ENCODE assay signal across 9 cellular contexts in the genomic region with DNA sequence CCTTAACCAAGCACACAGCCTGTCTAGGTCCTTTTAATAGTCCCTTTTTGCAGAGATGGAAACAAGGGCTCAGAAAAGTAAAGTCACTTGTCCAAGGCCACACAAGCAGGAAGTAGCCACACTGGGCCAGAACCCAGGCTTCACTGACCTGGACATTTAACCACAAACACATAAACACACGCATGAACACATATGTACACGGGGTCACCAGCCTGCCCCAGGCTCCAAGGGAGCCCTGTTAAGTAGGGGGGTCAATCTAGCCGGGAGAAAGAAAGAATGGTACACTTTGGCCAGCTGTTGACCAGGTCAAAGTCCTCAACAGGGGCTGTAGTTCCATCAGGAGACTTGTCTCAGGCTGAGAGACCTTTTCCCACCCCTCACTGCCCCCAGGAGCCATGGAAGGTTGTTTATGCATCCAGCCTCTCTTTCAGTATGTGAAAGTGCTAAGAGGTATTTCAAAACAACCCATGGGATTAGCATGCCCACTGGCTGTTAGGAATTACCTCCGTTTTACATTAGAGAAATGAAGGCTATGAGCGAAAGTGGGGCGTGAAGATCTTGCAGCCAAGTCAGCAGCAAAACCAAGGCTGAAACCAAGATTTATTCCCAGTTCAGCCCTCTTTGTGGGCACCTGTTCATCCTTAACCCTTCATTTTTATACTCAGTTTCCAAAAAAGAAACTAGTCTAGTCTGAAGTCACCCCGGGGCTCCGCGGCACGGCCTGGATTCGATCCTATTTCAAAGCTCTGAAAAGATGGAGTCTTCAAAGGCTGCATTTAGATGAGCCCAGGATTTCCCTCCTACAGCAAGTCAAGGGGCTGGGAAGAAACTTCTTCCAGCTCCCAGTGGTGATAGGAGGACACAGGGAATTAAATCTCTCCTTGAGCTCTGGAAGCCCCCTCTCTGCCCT. TPM values are rescaled to one million over a fixed set of nuclear protein-coding genes. Genes with fewer than 3 reads are reported as not detected.
DNase-seq lines count a peak whose midpoint lies in the region; ATAC-seq, FAIRE-seq and TF ChIP-seq lines count a peak whose summit lies in the region.
"Had no signal": no experiment of that assay in that cellular context is flagged by ENCODE, and none has a peak within 500 bp of the region (broad histone marks: within the 10 kb centered on the region; RNA-seq: fewer than 3 reads in every experiment).

No MANE protein-coding gene starts in this region.

- H3K4me3 ChIP-seq in K562 = no peak overlapping the region
- peak overlapping the region in 2 of 3 donors; percentile 5 to 35 for H3K4me3 ChIP-seq in right lobe of liver
- H3K4me3 ChIP-seq in urinary bladder (ENCODE audit: low read depth, low read length) = no peak overlapping the region

- TF ChIP-seq RAD21 in K562 (CRISPR knock-in tag; conservative IDR thresholded peaks at IDR 0.05 in 1 of 2, IDR thresholded peaks at IDR 0.05 in 1 of 2) = no peak

- intact Hi-C loops in K562 (cut with micrococcal nuclease) (no loop called here), right lobe of liver (cut with DNase I) (no loop called here)
- intact Hi-C loops in activated T-helper 2 cell treated with anti-CD3 and anti-CD28 coated beads, Interferon-gamma antibody, Interleukin-2, Interleukin-4, amounts not matched to agents 10 μg/mL and 5 μg/mL and 100 μg/mL, durations not matched to agents 14 hours and 24 hours and 36 hours (cut with micrococcal nuclease) = no loop called here

- peaks cover 68% of the 10 kb centered on the region for H3K36me3 Mint-ChIP-seq in activated T-helper 2 cell treated with anti-CD3 and anti-CD28 coated beads, Interferon-gamma antibody, Interleukin-2, Interleukin-4, amounts not matched to agents 10 μg/mL and 5 μg/mL and 100 μg/mL, durations not matched to agents 14 hours and 24 hours and 36 hours (ENCODE audit: low read depth)

- H3K4me1 Mint-ChIP-seq in activated T-helper 2 cell treated with anti-CD3 and anti-CD28 coated beads, Interferon-gamma antibody, Interleukin-2, Interleukin-4, amounts not matched to agents 10 μg/mL and 5 μg/mL and 100 μg/mL, durations not matched to agents 14 hours and 24 hours and 36 hours (ENCODE audit: low read depth) = peaks cover 22% of the 10 kb centered on the region

- TF ChIP-seq POLR2A in K562 (conservative IDR thresholded peaks at IDR 0.05) (no peak), right lobe of liver (IDR thresholded peaks at IDR 0.05) (no peak)

- H3K36me3 ChIP-seq in K562 (ENCODE audit: control insufficient read depth, insufficient read depth, low read length) = peaks cover 9% of the 10 kb centered on the region; the same call in 1 of the 3 replicates
- H3K36me3 ChIP-seq in right lobe of liver = peaks cover 0 to 35% (median 16%) of the 10 kb centered on the region in 4 donors
- H3K36me3 ChIP-seq in urinary bladder (ENCODE audit: insufficient read depth) = no peaks in the 10 kb centered on the region

- no peak for TF ChIP-seq EP300 in K562 (IDR thresholded peaks at IDR 0.05; ENCODE audit: low read length)

- H3K9me3 Mint-ChIP-seq in activated T-helper 2 cell treated with anti-CD3 and anti-CD28 coated beads, Interferon-gamma antibody, Interleukin-2, Interleukin-4, amounts not matched to agents 10 μg/mL and 5 μg/mL and 100 μg/mL, durations not matched to agents 14 hours and 24 hours and 36 hours = no peaks in the 10 kb centered on the region
- H3K9me3 Mint-ChIP-seq: activated CD4-positive, alpha-beta memory T cell treated with anti-CD3 and anti-CD28 coated beads for 36 hours; neural crest cell had no signal

- H3K4me3 Mint-ChIP-seq in activated T-helper 2 cell treated with anti-CD3 and anti-CD28 coated beads, Interferon-gamma antibody, Interleukin-2, Interleukin-4, amounts not matched to agents 10 μg/mL and 5 μg/mL and 100 μg/mL, durations not matched to agents 14 hours and 24 hours and 36 hours (ENCODE audit: low read depth) = no peak overlapping the region
- H3K4me3 Mint-ChIP-seq: activated CD4-positive, alpha-beta memory T cell treated with anti-CD3 and anti-CD28 coated beads for 36 hours; neural crest cell had no signal

- H4K20me1 ChIP-seq in K562 (replicated peaks; ENCODE audit: control insufficient read depth, insufficient read depth, low read length) = 0 out of 2 replicates have a peak, but pooled peaks cover 6% of the 10 kb centered on the region

- peak overlapping the region; percentile 58 for H3K27ac ChIP-seq in K562 (ENCODE audit: extremely low read depth, low read depth, low read length)
- H3K27ac ChIP-seq in right lobe of liver = peak overlapping the region; percentile 91 to 99 (median 97)
- peak overlapping the region; percentile 14 for H3K27ac ChIP-seq in urinary bladder (ENCODE audit: low read depth)

- CTCF ChIA-PET in K562 (lab: Yijun Ruan, JAX; ENCODE audit: low intra/inter-chr PET ratio) = no interaction called here

- no peaks in the 10 kb centered on the region for H3K9me1 ChIP-seq in K562 (ENCODE audit: control insufficient read depth, insufficient read depth, low read length)

- TF ChIP-seq CTCF in K562 (IDR thresholded peaks at IDR 0.05 in 2 of 3, conservative IDR thresholded peaks at IDR 0.05 in 1 of 3; ENCODE audit: insufficient read depth in 2 of 3, low read depth in 1 of 3, low read length in 3 of 3) (no peak), right lobe of liver (IDR thresholded peaks at IDR 0.05) (no peak)

- H3K79me2 ChIP-seq in K562 (ENCODE audit: control insufficient read depth, insufficient read depth, low read length) = peaks cover 6% of the 10 kb centered on the region; the same call in 1 of the 3 replicates

- in situ Hi-C loops in K562 (cut with MboI) = no loop called here

- DNase-seq in K562 (ENCODE audit: extremely low read depth in 1 of 4, low spot score in 3 of 4) (no peak), right lobe of liver (no peak), GM19238 (ENCODE audit: insufficient read length, low spot score) (no peak)
- DNase-seq in activated T-helper 2 cell treated with anti-CD3 and anti-CD28 coated beads, Interferon-gamma antibody, Interleukin-2, Interleukin-4, amounts not matched to agents 10 μg/mL and 5 μg/mL and 100 μg/mL, durations not matched to agents 14 hours and 24 hours and 36 hours (ENCODE audit: low spot score) = no peak
- DNase-seq: activated CD4-positive, alpha-beta memory T cell treated with anti-CD3 and anti-CD28 coated beads for 36 hours; effector memory CD4-positive, alpha-beta T cell; H7 had no signal

- no peaks in the 10 kb centered on the region for H3K27me3 ChIP-seq in K562 (ENCODE audit: control insufficient read depth in 2 of 2, insufficient read depth in 2 of 2, low read length in 2 of 2)
- no peaks in the 10 kb centered on the region for H3K27me3 ChIP-seq in right lobe of liver

- FAIRE-seq in K562 (lab: Jason Lieb, UNC) = no peak

- 68% methylated on average over 11 of the region's 11 CpGs for WGBS in K562 (ENCODE audit: insufficient coverage, low coverage, missing lambda C conversion rate)
- 50% methylated on average over 11 of the region's 11 CpGs for whole genome bisulfite sequencing in right lobe of liver (ENCODE audit: insufficient coverage, low coverage, low lambda C conversion rate, missing lambda C conversion rate)
- WGBS in urinary bladder = 93% methylated on average over 11 of the region's 11 CpGs

- H3K27ac Mint-ChIP-seq in activated T-helper 2 cell treated with anti-CD3 and anti-CD28 coated beads, Interferon-gamma antibody, Interleukin-2, Interleukin-4, amounts not matched to agents 10 μg/mL and 5 μg/mL and 100 μg/mL, durations not matched to agents 14 hours and 24 hours and 36 hours = no peak overlapping the region
- H3K27ac Mint-ChIP-seq: activated CD4-positive, alpha-beta memory T cell treated with anti-CD3 and anti-CD28 coated beads for 36 hours had no signal

- H3K27me3 Mint-ChIP-seq in activated T-helper 2 cell treated with anti-CD3 and anti-CD28 coated beads, Interferon-gamma antibody, Interleukin-2, Interleukin-4, amounts not matched to agents 10 μg/mL and 5 μg/mL and 100 μg/mL, durations not matched to agents 14 hours and 24 hours and 36 hours (ENCODE audit: low read depth) = no peaks in the 10 kb centered on the region
- H3K27me3 Mint-ChIP-seq: activated CD4-positive, alpha-beta memory T cell treated with anti-CD3 and anti-CD28 coated beads for 36 hours had no signal

- H3K9me3 ChIP-seq in K562 (replicated peaks; ENCODE audit: control insufficient read depth, insufficient read depth, low read depth, low read length) (no peaks in the 10 kb centered on the region), right lobe of liver (no peaks in the 10 kb centered on the region)

- H3K4me2 ChIP-seq in K562 (ENCODE audit: insufficient read depth, low read length) = peak overlapping the region; percentile 67

- no peak for ATAC-seq in K562
- peak in 1 of 4 donors; percentile 1 for ATAC-seq in right lobe of liver

- no TSS peak for BruUV-seq in K562 (replicated peaks; lab: Mats Ljungman, UMichigan)

- H2AFZ ChIP-seq in K562 (ENCODE audit: low read depth, low read length) = peak overlapping the region; percentile 61

- POLR2A ChIA-PET in K562 (lab: Yijun Ruan, JAX) = interaction anchor here (0.6 to 4.1 kb wide), 4 partner anchors 9 to 31 kb away, joined by 3 to 32 read pairs (median 4); partner anchors contain the start of gene SDC4

- H3K9ac ChIP-seq in K562 (ENCODE audit: insufficient read depth in 1 of 2, low read depth in 2 of 2, low read length in 2 of 2) = peak overlapping the region; percentile 41 to 83; a peak in 2 of 4 replicates

- H3K4me1 ChIP-seq in K562 (replicated peaks in 1 of 2; ENCODE audit: control insufficient read depth in 2 of 2, insufficient read depth in 2 of 2, low read length in 2 of 2) (peaks cover 60 to 61% of the 10 kb centered on the region in 2 experiments), right lobe of liver (peaks cover 0 to 63% (median 32%) of the 10 kb centered on the region in 4 donors), urinary bladder (ENCODE audit: insufficient read depth) (no peaks in the 10 kb centered on the region)

RNA-seq across cellular contexts. Expression of gene SDC4, which starts 9.8 kb away (rescaled TPM):
- 3.6 and 8.4 TPM in 2 replicates for total RNA-seq in K562 (2011; cell fraction: chromatin; rRNA removed; ENCODE audit: low replicate concordance)
- total RNA-seq in K562 (2011; cell fraction: nucleolus; rRNA removed) = 8.3 and 10.0 TPM in 2 replicates
- total RNA-seq in K562 (2011; cell fraction: nucleoplasm; rRNA removed) = 9.6 and 14.5 TPM in 2 replicates
- total RNA-seq in K562 (2014; rRNA removed) (6.0 and 6.9 TPM in 2 replicates), K562 (2014; rRNA removed; fragmentation: Illumina TruSeq; extraction: Trizol) (6.3 and 7.5 TPM in 2 replicates), K562 (2015; rRNA removed; fragmentation: Illumina TruSeq; extraction: Trizol) (8.9 and 9.7 TPM in 2 replicates), K562 (2021) (8.7 and 10.7 TPM in 2 replicates), right lobe of liver (100 to 1,000 TPM in 4 of 6 experiments, 10 to 100 TPM in 2; 84.3 to 373 (median 116) TPM), urinary bladder (28.9 TPM)
- polyA plus RNA-seq in K562 (2011; rRNA removed) (4.7 and 5.3 TPM in 2 replicates), K562 (2014; fragmentation: Illumina TruSeq; extraction: Trizol) (7.8 and 8.4 TPM in 2 replicates), K562 (2014; fragmentation: Nextera tagmentation; extraction: Ambion mirVana) (1 to 10 TPM; 2.1 to 4.2 TPM), K562 (2014; rRNA removed) (6.4 and 6.7 TPM in 2 replicates), urinary bladder (110 TPM)
- polyA plus RNA-seq in K562 (2011; cell fraction: cytosol; rRNA removed) = 3.7 and 4.4 TPM in 2 replicates
- 2.4 and 3.4 TPM in 2 replicates for polyA plus RNA-seq in K562 (2011; cell fraction: nucleus; rRNA removed)
- polyA plus RNA-seq in K562 (2012) = 9.2 and 11.6 TPM in 2 replicates
- polyA minus RNA-seq in K562 (2011; rRNA and poly(A)+ RNA removed) = 9.0 and 9.1 TPM in 2 replicates
- 6.7 and 7.5 TPM in 2 replicates for polyA minus RNA-seq in K562 (2011; cell fraction: cytosol; rRNA and poly(A)+ RNA removed)
- 1.2 and 1.7 TPM in 2 replicates for polyA minus RNA-seq in K562 (2011; cell fraction: nucleus; rRNA and poly(A)+ RNA removed)
- total RNA-seq in activated T-helper 2 cell treated with anti-CD3 and anti-CD28 coated beads, Interferon-gamma antibody, Interleukin-2, Interleukin-4, amounts not matched to agents 10 μg/mL and 5 μg/mL and 100 μg/mL, durations not matched to agents 14 hours and 24 hours and 36 hours = 133 and 136 TPM in 2 replicates

RNA-seq across cellular contexts. Expression of gene SYS1, which starts 24.6 kb away (rescaled TPM):
- 34.4 and 53.1 TPM in 2 replicates for total RNA-seq in K562 (2011; cell fraction: chromatin; rRNA removed; ENCODE audit: low replicate concordance)
- total RNA-seq in K562 (2011; cell fraction: nucleolus; rRNA removed) = 52.6 and 58.5 TPM in 2 replicates
- 50.7 and 61.6 TPM in 2 replicates for total RNA-seq in K562 (2011; cell fraction: nucleoplasm; rRNA removed)
- total RNA-seq in K562 (2014; rRNA removed) = 11.1 and 17.5 TPM in 2 replicates
- 14.3 and 15.3 TPM in 2 replicates for total RNA-seq in K562 (2014; rRNA removed; fragmentation: Illumina TruSeq; extraction: Trizol)
- 16.4 and 17.5 TPM in 2 replicates for total RNA-seq in K562 (2015; rRNA removed; fragmentation: Illumina TruSeq; extraction: Trizol)
- 20.4 and 23.9 TPM in 2 replicates for total RNA-seq in K562 (2021)
- 18.2 and 20.2 TPM in 2 replicates for polyA plus RNA-seq in K562 (2011; rRNA removed)
- polyA plus RNA-seq in K562 (2011; cell fraction: cytosol; rRNA removed) = 35.0 and 82.1 TPM in 2 replicates
- polyA plus RNA-seq in K562 (2011; cell fraction: nucleus; rRNA removed) = 19.4 and 23.5 TPM in 2 replicates
- 13.0 and 20.4 TPM in 2 replicates for polyA plus RNA-seq in K562 (2012)
- polyA plus RNA-seq in K562 (2014; fragmentation: Illumina TruSeq; extraction: Trizol) = 14.6 and 15.7 TPM in 2 replicates
- 10 to 100 TPM; 16.4 to 25.2 TPM for polyA plus RNA-seq in K562 (2014; fragmentation: Nextera tagmentation; extraction: Ambion mirVana)
- polyA plus RNA-seq in K562 (2014; rRNA removed) = 20.4 and 23.1 TPM in 2 replicates
- 23.2 and 26.3 TPM in 2 replicates for polyA minus RNA-seq in K562 (2011; rRNA and poly(A)+ RNA removed)
- polyA minus RNA-seq in K562 (2011; cell fraction: cytosol; rRNA and poly(A)+ RNA removed) = 15.1 and 22.5 TPM in 2 replicates
- 19.5 and 28.4 TPM in 2 replicates for polyA minus RNA-seq in K562 (2011; cell fraction: nucleus; rRNA and poly(A)+ RNA removed)
- total RNA-seq in right lobe of liver = 10 to 100 TPM; 16.6 to 26.2 (median 20.8) TPM
- total RNA-seq in urinary bladder = 19.5 TPM
- 39.4 TPM for polyA plus RNA-seq in urinary bladder
- 16.8 and 20.1 TPM in 2 replicates for total RNA-seq in activated T-helper 2 cell treated with anti-CD3 and anti-CD28 coated beads, Interferon-gamma antibody, Interleukin-2, Interleukin-4, amounts not matched to agents 10 μg/mL and 5 μg/mL and 100 μg/mL, durations not matched to agents 14 hours and 24 hours and 36 hours

RNA-seq across cellular contexts. Expression of gene MATN4, which starts 30.3 kb away (rescaled TPM):
- total RNA-seq in K562 (2011; cell fraction: chromatin; rRNA removed; ENCODE audit: low replicate concordance) = not detected in 2 replicates
- not detected in 2 replicates for total RNA-seq in K562 (2011; cell fraction: nucleolus; rRNA removed)
- not detected in 2 replicates for total RNA-seq in K562 (2011; cell fraction: nucleoplasm; rRNA removed)
- total RNA-seq in K562 (2014; rRNA removed) = 0.09 and 0.24 TPM in 2 replicates
- total RNA-seq in K562 (2014; rRNA removed; fragmentation: Illumina TruSeq; extraction: Trizol) = not detected in 2 replicates
- not detected in 2 replicates for total RNA-seq in K562 (2015; rRNA removed; fragmentation: Illumina TruSeq; extraction: Trizol)
- 0.13 TPM in 1 of 2 replicates, not detected in the other for total RNA-seq in K562 (2021)
- not detected in 2 replicates for polyA plus RNA-seq in K562 (2011; rRNA removed)
- polyA plus RNA-seq in K562 (2011; cell fraction: cytosol; rRNA removed) = 0.15 TPM in 1 of 2 replicates, not detected in the other
- polyA plus RNA-seq in K562 (2011; cell fraction: nucleus; rRNA removed) = 0.08 TPM in 1 of 2 replicates, not detected in the other
- polyA plus RNA-seq in K562 (2012) = 0.04 TPM in 1 of 2 replicates, not detected in the other
- polyA plus RNA-seq in K562 (2014; fragmentation: Illumina TruSeq; extraction: Trizol) = not detected in 2 replicates
- polyA plus RNA-seq in K562 (2014; fragmentation: Nextera tagmentation; extraction: Ambion mirVana) = not detected
- polyA plus RNA-seq in K562 (2014; rRNA removed) = 0.20 TPM in 1 of 2 replicates, not detected in the other
- polyA minus RNA-seq in K562 (2011; rRNA and poly(A)+ RNA removed) = not detected in 2 replicates
- polyA minus RNA-seq in K562 (2011; cell fraction: cytosol; rRNA and poly(A)+ RNA removed) = not detected in 2 replicates
- polyA minus RNA-seq in K562 (2011; cell fraction: nucleus; rRNA and poly(A)+ RNA removed) = not detected in 2 replicates
- not detected for total RNA-seq in right lobe of liver
- total RNA-seq in urinary bladder = 1.5 TPM
- 0.58 TPM for polyA plus RNA-seq in urinary bladder
- total RNA-seq in activated T-helper 2 cell treated with anti-CD3 and anti-CD28 coated beads, Interferon-gamma antibody, Interleukin-2, Interleukin-4, amounts not matched to agents 10 μg/mL and 5 μg/mL and 100 μg/mL, durations not matched to agents 14 hours and 24 hours and 36 hours = 0.39 and 0.64 TPM in 2 replicates
- total RNA-seq: neural crest cell had no signal

RNA-seq across cellular contexts. Expression of gene RBPJL, which starts 31.7 kb away (rescaled TPM):
- total RNA-seq in K562 (2011; cell fraction: chromatin; rRNA removed; ENCODE audit: low replicate concordance) = not detected in 2 replicates
- total RNA-seq in K562 (2011; cell fraction: nucleolus; rRNA removed) = not detected in 2 replicates
- total RNA-seq in K562 (2011; cell fraction: nucleoplasm; rRNA removed) = not detected in 2 replicates
- total RNA-seq in K562 (2014; rRNA removed) = not detected in 2 replicates
- not detected in 2 replicates for total RNA-seq in K562 (2014; rRNA removed; fragmentation: Illumina TruSeq; extraction: Trizol)
- not detected in 2 replicates for total RNA-seq in K562 (2015; rRNA removed; fragmentation: Illumina TruSeq; extraction: Trizol)
- total RNA-seq in K562 (2021) = not detected in 2 replicates
- polyA plus RNA-seq in K562 (2011; rRNA removed) = not detected in 2 replicates
- not detected in 2 replicates for polyA plus RNA-seq in K562 (2011; cell fraction: cytosol; rRNA removed)
- not detected in 2 replicates for polyA plus RNA-seq in K562 (2011; cell fraction: nucleus; rRNA removed)
- not detected in 2 replicates for polyA plus RNA-seq in K562 (2012)
- not detected in 2 replicates for polyA plus RNA-seq in K562 (2014; fragmentation: Illumina TruSeq; extraction: Trizol)
- polyA plus RNA-seq in K562 (2014; fragmentation: Nextera tagmentation; extraction: Ambion mirVana) = not detected
- not detected in 2 replicates for polyA plus RNA-seq in K562 (2014; rRNA removed)
- not detected in 2 replicates for polyA minus RNA-seq in K562 (2011; rRNA and poly(A)+ RNA removed)
- polyA minus RNA-seq in K562 (2011; cell fraction: cytosol; rRNA and poly(A)+ RNA removed) = not detected in 2 replicates
- not detected in 2 replicates for polyA minus RNA-seq in K562 (2011; cell fraction: nucleus; rRNA and poly(A)+ RNA removed)
- total RNA-seq in right lobe of liver = not detected
- total RNA-seq in urinary bladder = not detected
- polyA plus RNA-seq in urinary bladder = not detected
- not detected in 2 replicates for total RNA-seq in activated T-helper 2 cell treated with anti-CD3 and anti-CD28 coated beads, Interferon-gamma antibody, Interleukin-2, Interleukin-4, amounts not matched to agents 10 μg/mL and 5 μg/mL and 100 μg/mL, durations not matched to agents 14 hours and 24 hours and 36 hours
- total RNA-seq: activated CD4-positive, alpha-beta memory T cell treated with anti-CD3 and anti-CD28 coated beads for 36 hours; H7; neural crest cell had no signal

RNA-seq across cellular contexts. Expression of gene TP53TG5, which starts 39.7 kb away (rescaled TPM):
- not detected in 2 replicates for total RNA-seq in K562 (2011; cell fraction: chromatin; rRNA removed; ENCODE audit: low replicate concordance)
- 0.39 and 0.50 TPM in 2 replicates for total RNA-seq in K562 (2011; cell fraction: nucleolus; rRNA removed)
- total RNA-seq in K562 (2011; cell fraction: nucleoplasm; rRNA removed) = 0.44 TPM in 1 of 2 replicates, not detected in the other
- total RNA-seq in K562 (2014; rRNA removed) (0.05 TPM in 1 of 2 replicates, not detected in the other), K562 (2014; rRNA removed; fragmentation: Illumina TruSeq; extraction: Trizol) (0.04 and 0.22 TPM in 2 replicates), K562 (2015; rRNA removed; fragmentation: Illumina TruSeq; extraction: Trizol) (not detected in 2 replicates), K562 (2021) (0.20 TPM in 1 of 2 replicates, not detected in the other), right lobe of liver (not detected), urinary bladder (0.69 TPM)
- polyA plus RNA-seq in K562 (2011; rRNA removed) (not detected in 2 replicates), K562 (2014; fragmentation: Illumina TruSeq; extraction: Trizol) (0.04 TPM in 1 of 2 replicates, not detected in the other), K562 (2014; fragmentation: Nextera tagmentation; extraction: Ambion mirVana) (not detected), K562 (2014; rRNA removed) (not detected in 2 replicates), urinary bladder (0.96 TPM)
- 0.03 TPM in 1 of 2 replicates, not detected in the other for polyA plus RNA-seq in K562 (2011; cell fraction: cytosol; rRNA removed)
- 0.04 and 0.11 TPM in 2 replicates for polyA plus RNA-seq in K562 (2011; cell fraction: nucleus; rRNA removed)
- 0.22 and 0.31 TPM in 2 replicates for polyA plus RNA-seq in K562 (2012)
- polyA minus RNA-seq in K562 (2011; rRNA and poly(A)+ RNA removed) = 0.06 TPM in 1 of 2 replicates, not detected in the other
- not detected in 2 replicates for polyA minus RNA-seq in K562 (2011; cell fraction: cytosol; rRNA and poly(A)+ RNA removed)
- 0.11 and 0.67 TPM in 2 replicates for polyA minus RNA-seq in K562 (2011; cell fraction: nucleus; rRNA and poly(A)+ RNA removed)
- not detected in 2 replicates for total RNA-seq in activated T-helper 2 cell treated with anti-CD3 and anti-CD28 coated beads, Interferon-gamma antibody, Interleukin-2, Interleukin-4, amounts not matched to agents 10 μg/mL and 5 μg/mL and 100 μg/mL, durations not matched to agents 14 hours and 24 hours and 36 hours
- total RNA-seq: H7, neural crest cell had no signal

Comparison
In these comparisons a context has a peak if more than half of its experiments do, and no peak if none do; other contexts are left out.
1. H3K27ac ChIP-seq: peak in every context shown above with its lines; median percentile 97 in right lobe of liver; 58 in K562; 14 in urinary bladder.
2. H3K4me3 ChIP-seq: peak in right lobe of liver (2 of 3); none in K562 (single experiment) and urinary bladder (single experiment).